ENCODE assay signal across 12 cellular contexts in genomic region chr22:39462443-39463147, GRCh38. TPM values are rescaled to one million over a fixed set of nuclear protein-coding genes. Genes with fewer than 3 reads are reported as not detected.
DNase-seq lines count a peak whose midpoint lies in the region; ATAC-seq and TF ChIP-seq lines count a peak whose summit lies in the region.
"Had no signal": no experiment of that assay in that cellular context is flagged by ENCODE, and none has a peak within 500 bp of the region (broad histone marks: within the 10 kb centered on the region; RNA-seq: fewer than 3 reads in every experiment).

No MANE protein-coding gene starts in this region.

- intact Hi-C loops in Caco-2 (cut with micrococcal nuclease; ENCODE audit: unreplicated experiment) (loop anchor here (1.0 to 5.0 kb wide), 4 partner anchors 28 to 67 kb away; partner anchors contain the start of gene MIEF1), esophagus muscularis mucosa (cut with DNase I) (no loop called here), testis (cut with DNase I; ENCODE audit: low total_unique reads) (loop anchor here (5.0 kb wide), 1 partner anchor 1550 kb away; no protein-coding TSS in a partner anchor)

- TF ChIP-seq POLR2A in esophagus muscularis mucosa (IDR thresholded peaks at IDR 0.05; ENCODE audit: low read depth) (no peak), testis (IDR thresholded peaks at IDR 0.05) (no peak)

- H3K9me3 Mint-ChIP-seq in Caco-2 (ENCODE audit: unreplicated experiment) = no peaks in the 10 kb centered on the region
- H3K9me3 Mint-ChIP-seq in nephron = no peaks in the 10 kb centered on the region
- H3K9me3 Mint-ChIP-seq: natural killer cell had no signal

- H3K9me3 ChIP-seq in Caco-2 (no peaks in the 10 kb centered on the region), NT2/D1 (ENCODE audit: insufficient read depth, low read length) (no peaks in the 10 kb centered on the region), esophagus muscularis mucosa (no peaks in the 10 kb centered on the region), testis (no peaks in the 10 kb centered on the region)

- WGBS in esophagus muscularis mucosa = 56% methylated on average over 12 of the region's 13 CpGs
- WGBS in testis, 2 donors = 47 to 50% methylated on average over 11 to 13 of the region's 13 CpGs

- H3K27ac Mint-ChIP-seq in Caco-2 (ENCODE audit: unreplicated experiment) (no peak overlapping the region), nephron (peak overlapping the region; percentile 59 to 71 (median 70))
- H3K27ac Mint-ChIP-seq: natural killer cell had no signal

- H3K27me3 ChIP-seq in Caco-2 (replicated peaks; ENCODE audit: control insufficient read depth, insufficient read depth, low read length) = no peaks in the 10 kb centered on the region
- peaks cover 5% of the 10 kb centered on the region for H3K27me3 ChIP-seq in NT2/D1 (ENCODE audit: insufficient read depth, insufficient read length)
- peaks cover 0 to 20% (median 8%) of the 10 kb centered on the region in 4 donors for H3K27me3 ChIP-seq in esophagus muscularis mucosa
- no peaks in the 10 kb centered on the region for H3K27me3 ChIP-seq in testis

- H3K36me3 Mint-ChIP-seq in Caco-2 (ENCODE audit: insufficient read depth, unreplicated experiment) (peaks cover 6% of the 10 kb centered on the region), nephron (ENCODE audit: low read depth) (no peaks in the 10 kb centered on the region)
- H3K36me3 Mint-ChIP-seq: CD4-positive, CD25-positive, alpha-beta regulatory T cell; natural killer cell had no signal

- peak overlapping the region; percentile 43 to 72 (median 52) for H3K27ac ChIP-seq in esophagus muscularis mucosa (replicated peaks in 1 of 4)
- H3K27ac ChIP-seq in testis = peak overlapping the region in 1 of 2 donors; percentile 36

- H3K4me1 ChIP-seq in Caco-2 (peaks cover 21% of the 10 kb centered on the region), NT2/D1 (ENCODE audit: insufficient read depth, insufficient read length) (peaks cover 17% of the 10 kb centered on the region), esophagus muscularis mucosa (peaks cover 22 to 59% (median 44%) of the 10 kb centered on the region in 4 donors), testis (peaks cover 51% of the 10 kb centered on the region)

- peak overlapping the region; percentile 1 for H3K9ac ChIP-seq in NT2/D1 (ENCODE audit: insufficient read length, low read depth)

- DNase-seq in Caco-2 = peak; percentile 71 to 73
- no peak for DNase-seq in NT2/D1 (ENCODE audit: low read depth, low spot score)
- DNase-seq in esophagus muscularis mucosa (ENCODE audit: extremely low spot score) = no peak
- DNase-seq in NCI-H1436 (lab: John Stamatoyannopoulos, UW) = no peak
- no peak for DNase-seq in NCI-H2196 treated with DMSO at 0.1 percent for 48 hours (lab: John Stamatoyannopoulos, UW; ENCODE audit: unreplicated experiment)
- DNase-seq in testis = no peak
- DNase-seq: CD4-positive, CD25-positive, alpha-beta regulatory T cell; natural killer cell; NCI-H526 had no signal

- CTCF ChIA-PET in Caco-2 (lab: Charles Lee) = interaction anchor here (0.6 to 2.8 kb wide), 2 partner anchors 67 to 967 kb away, joined by 4 to 10 read pairs; no protein-coding TSS in a partner anchor

- ATAC-seq in GM18909 (IDR thresholded peaks at IDR 0.05; ENCODE audit: poor library complexity, unreplicated experiment) = no peak
- ATAC-seq: activated CD4-positive, CD25-positive, alpha-beta regulatory T cell treated with anti-CD3 and anti-CD28 coated beads, Interleukin-2, amount 50 U/mL, for 24 hours; natural killer cell had no signal

- POLR2A ChIA-PET in Caco-2 (lab: Charles Lee) = interaction anchor here (0.5 to 0.9 kb wide), 2 partner anchors 51 to 344 kb away, joined by 3 read pairs; no protein-coding TSS in a partner anchor

- no peaks in the 10 kb centered on the region for H3K27me3 Mint-ChIP-seq in Caco-2 (ENCODE audit: insufficient read depth, unreplicated experiment)
- H3K27me3 Mint-ChIP-seq in nephron (ENCODE audit: low read depth) = peaks cover 7% of the 10 kb centered on the region

- H3K36me3 ChIP-seq in Caco-2 (ENCODE audit: control insufficient read depth, insufficient read depth, low read length) (no peaks in the 10 kb centered on the region), NT2/D1 (ENCODE audit: insufficient read depth, insufficient read length, low read length) (no peaks in the 10 kb centered on the region), esophagus muscularis mucosa (no peaks in the 10 kb centered on the region), testis (ENCODE audit: low read depth, missing control alignments) (no peaks in the 10 kb centered on the region)

- no peak for TF ChIP-seq EP300 in esophagus muscularis mucosa (IDR thresholded peaks at IDR 0.05)

- no peak overlapping the region for H3K4me3 Mint-ChIP-seq in Caco-2 (ENCODE audit: unreplicated experiment)
- H3K4me3 Mint-ChIP-seq in nephron = peak overlapping the region; percentile 24 to 47 (median 40)
- H3K4me3 Mint-ChIP-seq: CD4-positive, CD25-positive, alpha-beta regulatory T cell; natural killer cell had no signal

- H3K4me3 ChIP-seq in Caco-2 (ENCODE audit: low read depth, low read length) = no peak overlapping the region
- H3K4me3 ChIP-seq in NT2/D1 (ENCODE audit: insufficient read length, low read depth) = no peak overlapping the region
- no peak overlapping the region for H3K4me3 ChIP-seq in esophagus muscularis mucosa
- H3K4me3 ChIP-seq in testis = no peak overlapping the region

- no TSS peak for BruUV-seq in Caco-2 (replicated peaks; lab: Mats Ljungman, UMichigan)

- peaks cover 8% of the 10 kb centered on the region for H3K4me1 Mint-ChIP-seq in Caco-2 (ENCODE audit: low read depth, unreplicated experiment)
- peaks cover 26% of the 10 kb centered on the region for H3K4me1 Mint-ChIP-seq in nephron

- TF ChIP-seq CTCF in Caco-2 (IDR thresholded peaks at IDR 0.05; ENCODE audit: insufficient read depth in 1 of 2, low read depth in 1 of 2, low read length in 1 of 2, severe bottlenecking in 1 of 2, unreplicated experiment in 1 of 2) (peak; percentile 29 to 65), esophagus muscularis mucosa (IDR thresholded peaks at IDR 0.05) (no peak), nephron (IDR thresholded peaks at IDR 0.05; ENCODE audit: unreplicated experiment in 3 of 3) (peak in 1 of 3 experiments; percentile 29), testis (IDR thresholded peaks at IDR 0.05) (no peak)

RNA-seq across cellular contexts. Expression of gene MGAT3, which starts 5.8 kb away (rescaled TPM):
- total RNA-seq in Caco-2 (2022) (15.5 and 16.6 TPM in 2 replicates), esophagus muscularis mucosa (1 to 10 TPM; 1.2 to 7.1 (median 3.6) TPM), testis (1 to 10 TPM; 4.6 to 6.4 TPM)
- 9.7 TPM for polyA plus RNA-seq in testis (ENCODE audit: insufficient read depth, low read depth, low replicate concordance)
- polyA plus RNA-seq: CD4-positive, CD25-positive, alpha-beta regulatory T cell had no signal

RNA-seq across cellular contexts. Expression of gene MIEF1, which starts 39.5 kb away (rescaled TPM):
- total RNA-seq in Caco-2 (2022) = 47.4 and 49.4 TPM in 2 replicates
- 10 to 100 TPM; 19.7 to 21.7 (median 20.9) TPM for total RNA-seq in esophagus muscularis mucosa
- total RNA-seq in testis = 100 to 1,000 TPM in 1 of 2 donors, 10 to 100 TPM in 1; 60.6 to 120 TPM
- 78.2 TPM for polyA plus RNA-seq in testis (ENCODE audit: insufficient read depth, low read depth, low replicate concordance)

RNA-seq across cellular contexts. Expression of gene ATF4, which starts 57.8 kb away (rescaled TPM):
- total RNA-seq in Caco-2 (2022) (610 and 647 TPM in 2 replicates), esophagus muscularis mucosa (100 to 1,000 TPM; 516 to 895 (median 721) TPM), testis (100 to 1,000 TPM; 192 to 228 TPM)
- polyA plus RNA-seq in testis (ENCODE audit: insufficient read depth, low read depth, low replicate concordance) = 227 TPM

Comparison
In these comparisons a context has a peak if more than half of its experiments do, and no peak if none do; other contexts are left out.
1. DNase-seq: peak in Caco-2 (2 of 2); none in NT2/D1 (single experiment), esophagus muscularis mucosa (single experiment), NCI-H1436 (single experiment), NCI-H2196 treated with DMSO at 0.1 percent for 48 hours (single experiment) and testis (single experiment).
2. CTCF ChIP-seq: peak in Caco-2 (2 of 2); none in esophagus muscularis mucosa (0 of 3) and testis (0 of 3).